1 cellular context compared by ENCODE assay signal in the genomic region with DNA sequence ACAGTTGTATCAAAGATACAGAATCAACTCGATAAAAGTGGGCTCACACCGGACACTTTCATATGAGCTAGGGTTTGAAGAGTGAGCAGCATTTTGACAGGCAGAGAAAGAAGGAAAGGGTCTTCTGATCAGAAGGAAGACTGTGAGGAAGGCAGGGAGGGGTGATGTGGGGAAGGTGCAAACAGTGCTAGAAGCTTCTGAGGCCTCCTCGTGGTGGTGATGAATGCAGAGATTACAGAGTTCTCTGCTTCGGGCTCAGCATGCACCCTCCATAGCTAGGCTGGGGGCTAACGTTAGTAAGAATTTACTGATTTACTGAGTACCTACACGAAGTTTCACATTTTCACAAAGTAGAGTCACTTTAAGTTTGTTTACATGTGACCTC.
TF ChIP-seq lines count a peak whose summit lies in the region.

No MANE protein-coding gene starts in this region.

TF ChIP-seq in HCT116, 20 proteins besides CTCF, POLR2A, EP300 and RAD21:
- TF ChIP-seq, protein P1, sequence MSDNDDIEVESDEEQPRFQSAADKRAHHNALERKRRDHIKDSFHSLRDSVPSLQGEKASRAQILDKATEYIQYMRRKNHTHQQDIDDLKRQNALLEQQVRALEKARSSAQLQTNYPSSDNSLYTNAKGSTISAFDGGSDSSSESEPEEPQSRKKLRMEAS (IDR thresholded peaks at IDR 0.05): 0 out of 2 replicates have a peak, but pooled peaks have one; percentile 26
